Comparison of ENCODE assay signal across 12 cellular contexts in the genomic region with DNA sequence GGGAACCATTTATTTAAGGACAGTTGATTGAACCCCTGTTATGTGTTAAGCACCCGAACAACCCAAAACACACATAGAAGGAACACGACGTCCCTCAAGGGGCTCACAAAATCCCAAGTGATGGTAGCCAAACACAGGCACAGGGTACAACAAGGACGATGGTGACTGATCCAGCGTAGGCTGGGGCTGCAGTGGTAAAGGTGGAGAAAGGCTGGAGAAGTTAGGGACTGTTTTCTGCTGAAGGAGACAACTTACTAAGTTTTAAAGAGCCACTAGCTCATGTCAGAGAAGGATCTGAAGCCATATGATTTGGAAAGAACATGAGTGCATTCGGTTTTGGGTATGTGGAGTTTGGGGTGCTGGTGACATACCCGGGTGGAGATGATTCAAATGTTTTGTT.
DNase-seq lines count a peak whose midpoint lies in the region; ATAC-seq and TF ChIP-seq lines count a peak whose summit lies in the region.
"Had no signal": no experiment of that assay in that cellular context is flagged by ENCODE, and none has a peak within 500 bp of the region (broad histone marks: within the 10 kb centered on the region; RNA-seq: fewer than 3 reads in every experiment).

No MANE protein-coding gene starts in this region.

- peaks cover 6% of the 10 kb centered on the region for H3K27me3 ChIP-seq in neural progenitor cell

- no peak overlapping the region for H2AFZ ChIP-seq in neural progenitor cell (replicated peaks)
- H2AFZ ChIP-seq: PC-9 had no signal

- H4K20me1 ChIP-seq in neural progenitor cell (ENCODE audit: low read depth): no peaks in the 10 kb centered on the region

- H3K4me1 ChIP-seq in neural progenitor cell: peaks cover 6% of the 10 kb centered on the region

- no peak overlapping the region for H3K4me2 ChIP-seq in neural progenitor cell
- H3K4me2 ChIP-seq: PC-9 had no signal

- TF ChIP-seq CTCF in coronary artery (IDR thresholded peaks at IDR 0.05): no peak
- TF ChIP-seq CTCF in neural progenitor cell (IDR thresholded peaks at IDR 0.05): no peak
- TF ChIP-seq CTCF in omental fat pad (IDR thresholded peaks at IDR 0.05): no peak

- peaks cover 10% of the 10 kb centered on the region for H3K36me3 ChIP-seq in neural progenitor cell

- H3K9me3 ChIP-seq in neural progenitor cell (ENCODE audit: low read depth): peaks cover 13% of the 10 kb centered on the region

- peaks cover 6% of the 10 kb centered on the region for H3K27me3 Mint-ChIP-seq in neural progenitor cell (ENCODE audit: insufficient read depth, low read depth)

- peaks cover 37% of the 10 kb centered on the region for H3K4me1 Mint-ChIP-seq in neural progenitor cell

- H3K79me2 ChIP-seq in neural progenitor cell (ENCODE audit: low read depth): no peaks in the 10 kb centered on the region

- H3F3A ChIP-seq in neural progenitor cell (ENCODE audit: low read depth): peaks cover 3% of the 10 kb centered on the region

- H3K27ac ChIP-seq in coronary artery (no peak overlapping the region), neural progenitor cell (no peak overlapping the region)
- H3K27ac ChIP-seq: C4-2B, PC-9 had no signal

- peak; percentile 18 for DNase-seq in activated CD8-positive, alpha-beta memory T cell treated with anti-CD3 and anti-CD28 coated beads, Interleukin-2, amount 50 U/mL, for 48 hours
- DNase-seq in activated CD8-positive, alpha-beta memory T cell treated with anti-CD3 and anti-CD28 coated beads for 24 hours: no peak
- DNase-seq in D341Med (ENCODE audit: low spot score): peak; percentile 11
- peak; percentile 31 for DNase-seq in coronary artery (ENCODE audit: low spot score)
- DNase-seq in neural progenitor cell (ENCODE audit: low spot score): no peak
- no peak for DNase-seq in omental fat pad (ENCODE audit: low spot score)
- DNase-seq in putamen (ENCODE audit: low spot score): no peak
- no peak for DNase-seq in stimulated activated CD4-positive, alpha-beta T cell treated with anti-CD3 and anti-CD28 coated beads, Interleukin-2, amount 100 ng/mL, for 48 hours
- DNase-seq: Karpas-422, NCI-H446, PC-9 had no signal

- peaks cover 37% of the 10 kb centered on the region for H3K9me3 Mint-ChIP-seq in neural progenitor cell

- ATAC-seq in omental fat pad (ENCODE audit: low FRiP score): no peak

- H3K27ac Mint-ChIP-seq in neural progenitor cell: peak overlapping the region; percentile 25

- H3K9ac ChIP-seq in neural progenitor cell: no peak overlapping the region

- no peak overlapping the region for H3K4me3 Mint-ChIP-seq in neural progenitor cell

- H3K4me3 ChIP-seq in coronary artery: no peak overlapping the region
- no peak overlapping the region for H3K4me3 ChIP-seq in neural progenitor cell
- H3K4me3 ChIP-seq: PC-9 had no signal

- H3K36me3 Mint-ChIP-seq in neural progenitor cell: peaks cover 2% of the 10 kb centered on the region

Comparison
In these comparisons a context has a peak if more than half of its experiments do, and no peak if none do; other contexts are left out.
1. DNase-seq: peak in activated CD8-positive, alpha-beta memory T cell treated with anti-CD3 and anti-CD28 coated beads, Interleukin-2, amount 50 U/mL, for 48 hours (single experiment), D341Med (single experiment) and coronary artery (single experiment); none in activated CD8-positive, alpha-beta memory T cell treated with anti-CD3 and anti-CD28 coated beads for 24 hours (single experiment), neural progenitor cell (single experiment), omental fat pad (single experiment), putamen (single experiment) and stimulated activated CD4-positive, alpha-beta T cell treated with anti-CD3 and anti-CD28 coated beads, Interleukin-2, amount 100 ng/mL, for 48 hours (0 of 2).